8 cellular contexts compared by ENCODE assay signal in the genomic region with DNA sequence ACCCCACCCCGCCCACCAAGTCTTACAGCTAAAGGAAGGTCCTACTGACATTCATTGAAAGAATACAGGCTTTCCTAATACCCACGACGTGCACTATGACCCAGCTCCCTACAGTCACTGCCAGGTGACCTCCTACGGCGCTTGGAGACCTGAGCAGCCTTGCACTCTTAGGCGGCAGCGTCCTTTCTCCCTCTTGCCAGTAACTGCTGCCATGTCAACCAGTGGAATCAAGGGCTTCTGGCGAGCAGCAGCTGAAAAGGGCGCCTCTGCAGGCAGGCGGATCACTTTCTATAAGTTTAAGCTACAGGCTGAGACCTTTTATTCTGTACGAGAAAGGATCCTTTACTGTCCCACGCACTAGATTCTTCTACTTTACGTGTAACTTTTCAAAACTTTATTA. TPM values are rescaled to one million over a fixed set of nuclear protein-coding genes. Genes with fewer than 3 reads are reported as not detected.
DNase-seq lines count a peak whose midpoint lies in the region; ATAC-seq and TF ChIP-seq lines count a peak whose summit lies in the region.

No MANE protein-coding gene starts in this region.

- H3K4me3 ChIP-seq in Caco-2 (ENCODE audit: low read depth, low read length) (no peak overlapping the region), ovary (peak overlapping the region; percentile 82)

- BruUV-seq in Caco-2 (replicated peaks; lab: Mats Ljungman, UMichigan): TSS peak; percentile 37

- H3K27me3 Mint-ChIP-seq in Caco-2 (ENCODE audit: insufficient read depth, unreplicated experiment) (peaks cover 18% of the 10 kb centered on the region), WTC11 (ENCODE audit: low read depth) (peaks cover 46% of the 10 kb centered on the region)

- peak overlapping the region; percentile 79 for H3K4me3 Mint-ChIP-seq in Caco-2 (ENCODE audit: unreplicated experiment)
- H3K4me3 Mint-ChIP-seq in WTC11: peak overlapping the region; percentile 76

- H3K27me3 ChIP-seq in Caco-2 (replicated peaks; ENCODE audit: control insufficient read depth, insufficient read depth, low read length) (no peaks in the 10 kb centered on the region; the same call in 1 of the 2 replicates), foreskin keratinocyte (no peaks in the 10 kb centered on the region), ovary (no peaks in the 10 kb centered on the region)

- H3K36me3 ChIP-seq in Caco-2 (ENCODE audit: control insufficient read depth, insufficient read depth, low read length): no peaks in the 10 kb centered on the region
- no peaks in the 10 kb centered on the region for H3K36me3 ChIP-seq in ovary

- POLR2A ChIA-PET in Caco-2 (lab: Charles Lee) (no interaction called here), WTC11 (lab: Charles Lee) (interaction anchor here (0.6 to 1.0 kb wide), 2 partner anchors 181 to 413 kb away, joined by 3 read pairs; no protein-coding TSS in a partner anchor)

- H3K27ac Mint-ChIP-seq in Caco-2 (ENCODE audit: unreplicated experiment) (no peak overlapping the region), WTC11 (no peak overlapping the region)

- H3K4me1 ChIP-seq in Caco-2 (0 out of 2 replicates have a peak, but pooled peaks cover 15% of the 10 kb centered on the region), foreskin keratinocyte (peaks cover 20% of the 10 kb centered on the region), ovary (ENCODE audit: insufficient read depth) (peaks cover 1% of the 10 kb centered on the region)

- H3K9me3 Mint-ChIP-seq in Caco-2 (ENCODE audit: unreplicated experiment) (no peaks in the 10 kb centered on the region), WTC11 (no peaks in the 10 kb centered on the region)

- ATAC-seq in HG03520 (IDR thresholded peaks at IDR 0.05; ENCODE audit: unreplicated experiment) (peak; percentile 10), WTC11 (peak; percentile 26), foreskin keratinocyte (no peak)

- H3K9me3 ChIP-seq in Caco-2 (no peaks in the 10 kb centered on the region), ovary (no peaks in the 10 kb centered on the region)

- H3K4me1 Mint-ChIP-seq in Caco-2 (ENCODE audit: low read depth, unreplicated experiment) (peaks cover 14% of the 10 kb centered on the region), WTC11 (peaks cover 19% of the 10 kb centered on the region)

- DNase-seq in Caco-2 (peak in 1 of 2 experiments; percentile 15), WTC11 (ENCODE audit: low spot score) (peak; percentile 59), foreskin keratinocyte (no peak), ovary (peak; percentile 31 to 47 (median 43)), GM19238 (ENCODE audit: insufficient read length, low spot score) (no peak), KG1 (lab: John Stamatoyannopoulos, UW) (no peak), Ammon's horn (ENCODE audit: low spot score) (no peak)

- TF ChIP-seq EP300 in ovary (IDR thresholded peaks at IDR 0.05): no peak

- no peak for TF ChIP-seq POLR2A in ovary (IDR thresholded peaks at IDR 0.05)

- CTCF ChIA-PET in Caco-2 (lab: Charles Lee): interaction anchor here (0.5 kb wide), 1 partner anchor 61 kb away, joined by 3 read pairs; no protein-coding TSS in a partner anchor
- CTCF ChIA-PET in WTC11 (lab: Charles Lee): interaction anchor here (0.5 to 3.2 kb wide), 17 partner anchors 10 to 302 kb away, joined by 3 to 21 read pairs (median 4); no protein-coding TSS in a partner anchor

- intact Hi-C loops in Caco-2 (cut with micrococcal nuclease; ENCODE audit: unreplicated experiment): no loop called here
- intact Hi-C loops in ovary (cut with DNase I): loop anchor here in 1 of 4 donors (10.0 kb wide), 1 partner anchor 409 kb away; no protein-coding TSS in a partner anchor

- H3K27ac ChIP-seq in foreskin keratinocyte: no peak overlapping the region
- peak overlapping the region in 1 of 2 donors; percentile 86 for H3K27ac ChIP-seq in ovary

- WGBS in ovary, 3 donors: 4 to 15% (median 5%) methylated on average over 13 of the region's 13 CpGs

- H3K36me3 Mint-ChIP-seq in Caco-2 (ENCODE audit: insufficient read depth, unreplicated experiment) (peaks cover 13% of the 10 kb centered on the region), WTC11 (no peaks in the 10 kb centered on the region)

- TF ChIP-seq CTCF in Caco-2 (IDR thresholded peaks at IDR 0.05; ENCODE audit: insufficient read depth in 1 of 2, low read depth in 1 of 2, low read length in 1 of 2, severe bottlenecking in 1 of 2, unreplicated experiment in 1 of 2): peak in 1 of 2 experiments; percentile 27
- no peak for TF ChIP-seq CTCF in WTC11 (IDR thresholded peaks at IDR 0.05)
- TF ChIP-seq CTCF in foreskin keratinocyte (conservative IDR thresholded peaks at IDR 0.05): peak; percentile 16
- peak in 1 of 3 donors; percentile 11 for TF ChIP-seq CTCF in ovary (IDR thresholded peaks at IDR 0.05)

TF ChIP-seq in WTC11, 78 proteins besides CTCF, POLR2A, EP300 and RAD21:
- TF ChIP-seq ZNF219 (CRISPR knock-in tag; IDR thresholded peaks at IDR 0.05; ENCODE audit: borderline replicate concordance) (no peak), JAZF1 (CRISPR knock-in tag; IDR thresholded peaks at IDR 0.05) (no peak)

RNA-seq across cellular contexts. Expression of gene KCTD12, which starts 2.0 kb away (rescaled TPM):
- total RNA-seq in Caco-2 (2022) (1.8 and 3.2 TPM in 2 replicates), WTC11 (2021) (6.7 to 8.0 TPM (median 7.8 TPM) in 3 replicates), foreskin keratinocyte (24.4 and 45.8 TPM in 2 replicates), ovary (10 to 100 TPM; 44.1 to 91.8 (median 84.4) TPM)
- polyA plus RNA-seq in foreskin keratinocyte (6.5 and 14.2 TPM in 2 replicates), ovary (10 to 100 TPM; 52.3 to 68.5 TPM)

Comparison
In these comparisons a context has a peak if more than half of its experiments do, and no peak if none do; other contexts are left out.
1. DNase-seq: peak in WTC11 (single experiment) and ovary (5 of 5); none in foreskin keratinocyte (0 of 2), GM19238 (single experiment), KG1 (single experiment) and Ammon's horn (single experiment).